Comparison of ENCODE assay signal across 8 cellular contexts in the genomic region with DNA sequence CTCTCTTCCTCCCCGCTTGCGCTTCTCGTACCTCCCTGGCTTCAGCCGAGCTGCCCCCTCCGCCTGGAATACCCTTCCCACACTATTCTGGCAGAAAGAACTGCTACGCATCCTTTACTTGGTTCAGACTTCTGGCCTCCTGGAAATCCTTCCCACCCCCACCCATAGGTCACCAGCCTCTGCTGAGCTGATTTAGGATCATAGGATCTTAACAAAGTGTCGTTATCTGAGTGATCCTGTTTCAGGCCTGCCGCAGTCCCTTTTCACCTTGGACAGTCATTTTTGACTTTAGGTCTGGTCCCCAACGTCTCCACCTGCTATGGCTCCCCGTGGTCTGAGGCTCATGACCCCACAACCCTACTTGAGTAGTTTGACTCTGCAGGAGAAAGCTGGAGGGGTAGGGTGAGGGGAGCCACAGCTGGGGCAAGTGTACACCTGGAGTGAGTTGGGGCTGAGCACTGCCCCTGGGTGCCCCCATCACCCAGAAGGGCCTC. TPM values are rescaled to one million over a fixed set of nuclear protein-coding genes. Genes with fewer than 3 reads are reported as not detected.
A peak's percentile ranks its signal among the peaks of the same experiment; 100 is the strongest.
DNase-seq lines count a peak whose midpoint lies in the region; ATAC-seq, FAIRE-seq and TF ChIP-seq lines count a peak whose summit lies in the region.

No MANE protein-coding gene starts in this region.

- H3K4me1 ChIP-seq in NT2/D1 (ENCODE audit: insufficient read depth, insufficient read length) (peaks cover 13% of the 10 kb centered on the region), endocrine pancreas (ENCODE audit: control insufficient read depth, insufficient read depth, low read length) (no peaks in the 10 kb centered on the region), neuronal stem cell (ENCODE audit: control insufficient read depth in 2 of 2, insufficient read depth in 1 of 2, low read depth in 1 of 2, low read length in 2 of 2) (peaks cover 25 to 41% of the 10 kb centered on the region in 2 donors), foreskin keratinocyte (peaks cover 29% of the 10 kb centered on the region)

- H2BK12ac ChIP-seq in neuronal stem cell (ENCODE audit: low read length) = no peak overlapping the region

- H3K79me1 ChIP-seq in neuronal stem cell (ENCODE audit: low read depth, low read length) = no peaks in the 10 kb centered on the region

- H4K8ac ChIP-seq in neuronal stem cell (ENCODE audit: low read depth, low read length) = no peak overlapping the region

- no peak for FAIRE-seq in urothelium cell line (lab: Jason Lieb, UNC)

- peak overlapping the region; percentile 47 for H2BK5ac ChIP-seq in neuronal stem cell (ENCODE audit: low read length)

- H4K91ac ChIP-seq in neuronal stem cell (ENCODE audit: low read depth, low read length, poor library complexity) = no peak overlapping the region

- no peak for ATAC-seq in foreskin keratinocyte

- peak overlapping the region; percentile 80 for H3K27ac ChIP-seq in C4-2B
- H3K27ac ChIP-seq in neuronal stem cell (replicated peaks; ENCODE audit: low read length) = peak overlapping the region; percentile 5
- H3K27ac ChIP-seq in foreskin keratinocyte = no peak overlapping the region

- H3K23ac ChIP-seq in neuronal stem cell (ENCODE audit: low read depth, low read length, poor library complexity) = peak overlapping the region; percentile 2

- H2BK15ac ChIP-seq in neuronal stem cell (ENCODE audit: low read length) = peak overlapping the region; percentile 35

- H3K9ac ChIP-seq in NT2/D1 (ENCODE audit: insufficient read length, low read depth) = peak overlapping the region; percentile 71
- peak overlapping the region; percentile 5 for H3K9ac ChIP-seq in endocrine pancreas (ENCODE audit: control insufficient read depth, insufficient read depth, low read length)
- H3K9ac ChIP-seq in neuronal stem cell (ENCODE audit: low read depth, low read length, poor library complexity) = peak overlapping the region; percentile 64

- WGBS in neuronal stem cell (ENCODE audit: extremely low coverage in 2 of 2, insufficient read length in 2 of 2, insufficient replicate concordance in 1 of 2), 2 donors = no CpG with 5 or more reads among the region's 10 CpGs

- no peak overlapping the region for H3K4ac ChIP-seq in neuronal stem cell (ENCODE audit: low read length)

- DNase-seq in NT2/D1 (ENCODE audit: low read depth, low spot score) = no peak
- DNase-seq in neuronal stem cell (ENCODE audit: low spot score) = no peak
- DNase-seq in foreskin keratinocyte = no peak
- no peak for DNase-seq in NCI-H748 treated with DMSO at 0.1 percent for 48 hours (lab: John Stamatoyannopoulos, UW)
- no peak for DNase-seq in urothelium cell line (ENCODE audit: low spot score)
- DNase-seq in activated CD4-positive, alpha-beta T cell treated with anti-CD3 and anti-CD28 coated beads for 48 hours = no peak

- H3K4me3 ChIP-seq in NT2/D1 (ENCODE audit: insufficient read length, low read depth) (peak overlapping the region; percentile 57), endocrine pancreas (ENCODE audit: control insufficient read depth, insufficient read depth, low read length) (no peak overlapping the region), neuronal stem cell (ENCODE audit: low read length in 2 of 2) (peak overlapping the region; percentile 70 to 76)

- TF ChIP-seq CTCF in C4-2B (conservative IDR thresholded peaks at IDR 0.05) = no peak
- no peak for TF ChIP-seq CTCF in foreskin keratinocyte (conservative IDR thresholded peaks at IDR 0.05)

- peak overlapping the region; percentile 97 for H2AFZ ChIP-seq in neuronal stem cell (ENCODE audit: low read length)

- no peak overlapping the region for H2BK120ac ChIP-seq in neuronal stem cell (ENCODE audit: low read depth, low read length)

- peak overlapping the region; percentile 93 for H3K18ac ChIP-seq in neuronal stem cell (ENCODE audit: low read length)

- no peaks in the 10 kb centered on the region for H3K9me3 ChIP-seq in NT2/D1 (ENCODE audit: insufficient read depth, low read length)
- H3K9me3 ChIP-seq in endocrine pancreas (ENCODE audit: control insufficient read depth, low read length) = no peaks in the 10 kb centered on the region
- H3K9me3 ChIP-seq in neuronal stem cell (replicated peaks in 1 of 2; ENCODE audit: control insufficient read depth in 2 of 2, insufficient read depth in 1 of 2, low read depth in 1 of 2, low read length in 2 of 2) = peaks cover 0 to 2% of the 10 kb centered on the region in 2 donors

- H3K27me3 ChIP-seq in NT2/D1 (ENCODE audit: insufficient read depth, insufficient read length) (peaks cover 33% of the 10 kb centered on the region), endocrine pancreas (ENCODE audit: control insufficient read depth, insufficient read depth, low read length) (no peaks in the 10 kb centered on the region), neuronal stem cell (ENCODE audit: control insufficient read depth in 3 of 3, insufficient read depth in 3 of 3, low read depth in 1 of 3, low read length in 3 of 3) (peaks cover 0 to 3% (median 0%) of the 10 kb centered on the region in 3 experiments), foreskin keratinocyte (peaks cover 5% of the 10 kb centered on the region)

- no peaks in the 10 kb centered on the region for H3K36me3 ChIP-seq in NT2/D1 (ENCODE audit: insufficient read depth, insufficient read length, low read length)
- no peaks in the 10 kb centered on the region for H3K36me3 ChIP-seq in endocrine pancreas (ENCODE audit: control insufficient read depth, insufficient read depth, low read length)
- no peaks in the 10 kb centered on the region for H3K36me3 ChIP-seq in neuronal stem cell (replicated peaks in 1 of 2; ENCODE audit: control insufficient read depth in 2 of 2, insufficient read depth in 2 of 2, low read length in 2 of 2)

- H2AK5ac ChIP-seq in neuronal stem cell (ENCODE audit: low read depth, low read length) = peak overlapping the region; percentile 9

- H3K4me2 ChIP-seq in neuronal stem cell (ENCODE audit: insufficient read depth, low read length, poor library complexity, severe bottlenecking) = peak overlapping the region; percentile 84

- peak overlapping the region; percentile 48 for H3K14ac ChIP-seq in neuronal stem cell (ENCODE audit: low read length)

RNA-seq across cellular contexts. Expression of gene EGR1, which starts 27.3 kb away (rescaled TPM):
- polyA plus RNA-seq in neuronal stem cell (2013, experiment 1 of 2) = 131 TPM
- polyA plus RNA-seq in neuronal stem cell (2013, experiment 2 of 2) = 132 TPM
- total RNA-seq in foreskin keratinocyte = 19.5 and 20.4 TPM in 2 replicates
- 18.1 and 27.6 TPM in 2 replicates for polyA plus RNA-seq in foreskin keratinocyte

RNA-seq across cellular contexts. Expression of gene ETF1, which starts 50.4 kb away (rescaled TPM):
- polyA plus RNA-seq in neuronal stem cell (2013, experiment 1 of 2) = 63.9 TPM
- 63.0 TPM for polyA plus RNA-seq in neuronal stem cell (2013, experiment 2 of 2)
- 116 and 125 TPM in 2 replicates for total RNA-seq in foreskin keratinocyte
- polyA plus RNA-seq in foreskin keratinocyte = 57.1 and 69.2 TPM in 2 replicates

RNA-seq across cellular contexts. Expression of gene REEP2, which starts 53.7 kb away (rescaled TPM):
- 65.9 TPM for polyA plus RNA-seq in neuronal stem cell (2013, experiment 1 of 2)
- 64.9 TPM for polyA plus RNA-seq in neuronal stem cell (2013, experiment 2 of 2)
- 3.0 TPM in 2 replicates for total RNA-seq in foreskin keratinocyte
- 3.8 and 4.5 TPM in 2 replicates for polyA plus RNA-seq in foreskin keratinocyte

Comparison
In these comparisons a context has a peak if more than half of its experiments do, and no peak if none do; other contexts are left out.
1. H3K9ac ChIP-seq: peak in every context shown above with its lines; median percentile 71 in NT2/D1; 64 in neuronal stem cell; 5 in endocrine pancreas.